ENCODE assay signal across 1 cellular context in the genomic region with DNA sequence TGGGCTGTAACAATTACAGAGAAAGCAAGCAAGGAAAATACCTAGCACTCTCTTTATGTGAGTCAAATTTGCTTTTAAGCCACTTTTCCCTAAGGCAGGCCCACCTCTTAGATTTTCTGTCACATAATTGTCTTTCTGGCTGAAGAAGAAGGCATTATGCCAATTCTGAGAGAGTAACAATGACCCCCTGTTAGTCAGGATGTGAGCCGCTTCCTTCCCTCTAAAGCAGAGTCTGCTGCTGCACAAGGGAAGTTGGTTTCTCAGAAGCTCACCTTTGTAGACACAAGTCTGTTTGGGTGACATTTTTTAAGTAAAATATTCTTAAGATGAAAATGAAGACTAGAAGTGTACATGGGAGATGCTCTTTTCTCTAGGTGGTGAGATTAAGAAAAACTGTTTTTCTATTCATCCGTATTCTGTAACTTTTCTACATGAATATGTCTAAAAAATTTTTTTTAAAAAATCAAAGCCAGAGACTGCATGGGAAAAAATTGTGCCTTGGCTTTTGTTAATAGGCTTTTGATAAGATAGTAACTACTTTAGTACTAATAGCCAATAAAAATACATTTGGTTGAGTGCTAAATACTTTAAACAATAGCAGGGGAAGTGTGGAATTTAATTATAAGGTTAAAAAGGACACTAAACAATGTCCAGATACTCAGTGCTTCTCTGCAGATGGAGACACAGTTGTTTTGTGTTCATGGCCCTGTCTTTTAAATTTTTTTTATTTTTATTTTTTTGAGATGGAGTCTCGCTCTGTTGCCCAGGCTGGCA.
TF ChIP-seq lines count a peak whose summit lies in the region.

No MANE protein-coding gene starts in this region.

TF ChIP-seq in SK-N-SH, 30 proteins besides CTCF, POLR2A, EP300 and RAD21:
- TF ChIP-seq, protein P1, sequence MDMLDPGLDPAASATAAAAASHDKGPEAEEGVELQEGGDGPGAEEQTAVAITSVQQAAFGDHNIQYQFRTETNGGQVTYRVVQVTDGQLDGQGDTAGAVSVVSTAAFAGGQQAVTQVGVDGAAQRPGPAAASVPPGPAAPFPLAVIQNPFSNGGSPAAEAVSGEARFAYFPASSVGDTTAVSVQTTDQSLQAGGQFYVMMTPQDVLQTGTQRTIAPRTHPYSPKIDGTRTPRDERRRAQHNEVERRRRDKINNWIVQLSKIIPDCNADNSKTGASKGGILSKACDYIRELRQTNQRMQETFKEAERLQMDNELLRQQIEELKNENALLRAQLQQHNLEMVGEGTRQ (IDR thresholded peaks at IDR 0.05; ENCODE audit: borderline replicate concordance, low read depth, low read length), result no peak
- peak; percentile 20; the same call in 1 of the 2 replicates for TF ChIP-seq NFIC (IDR thresholded peaks at IDR 0.05; ENCODE audit: borderline replicate concordance)
- no peak for TF ChIP-seq GABPA (IDR thresholded peaks at IDR 0.05; ENCODE audit: low read depth)
- no peak for TF ChIP-seq EZH2phosphoT487 (IDR thresholded peaks at IDR 0.05; ENCODE audit: borderline replicate concordance, low read depth)
- TF ChIP-seq RCOR1 (IDR thresholded peaks at IDR 0.05; ENCODE audit: low read length), result 0 out of 2 replicates have a peak, but pooled peaks have one; percentile 18
- TF ChIP-seq CHD2 (IDR thresholded peaks at IDR 0.05; ENCODE audit: low read length, partially characterized antibody), result peak; percentile 20
- TF ChIP-seq, protein P2, sequence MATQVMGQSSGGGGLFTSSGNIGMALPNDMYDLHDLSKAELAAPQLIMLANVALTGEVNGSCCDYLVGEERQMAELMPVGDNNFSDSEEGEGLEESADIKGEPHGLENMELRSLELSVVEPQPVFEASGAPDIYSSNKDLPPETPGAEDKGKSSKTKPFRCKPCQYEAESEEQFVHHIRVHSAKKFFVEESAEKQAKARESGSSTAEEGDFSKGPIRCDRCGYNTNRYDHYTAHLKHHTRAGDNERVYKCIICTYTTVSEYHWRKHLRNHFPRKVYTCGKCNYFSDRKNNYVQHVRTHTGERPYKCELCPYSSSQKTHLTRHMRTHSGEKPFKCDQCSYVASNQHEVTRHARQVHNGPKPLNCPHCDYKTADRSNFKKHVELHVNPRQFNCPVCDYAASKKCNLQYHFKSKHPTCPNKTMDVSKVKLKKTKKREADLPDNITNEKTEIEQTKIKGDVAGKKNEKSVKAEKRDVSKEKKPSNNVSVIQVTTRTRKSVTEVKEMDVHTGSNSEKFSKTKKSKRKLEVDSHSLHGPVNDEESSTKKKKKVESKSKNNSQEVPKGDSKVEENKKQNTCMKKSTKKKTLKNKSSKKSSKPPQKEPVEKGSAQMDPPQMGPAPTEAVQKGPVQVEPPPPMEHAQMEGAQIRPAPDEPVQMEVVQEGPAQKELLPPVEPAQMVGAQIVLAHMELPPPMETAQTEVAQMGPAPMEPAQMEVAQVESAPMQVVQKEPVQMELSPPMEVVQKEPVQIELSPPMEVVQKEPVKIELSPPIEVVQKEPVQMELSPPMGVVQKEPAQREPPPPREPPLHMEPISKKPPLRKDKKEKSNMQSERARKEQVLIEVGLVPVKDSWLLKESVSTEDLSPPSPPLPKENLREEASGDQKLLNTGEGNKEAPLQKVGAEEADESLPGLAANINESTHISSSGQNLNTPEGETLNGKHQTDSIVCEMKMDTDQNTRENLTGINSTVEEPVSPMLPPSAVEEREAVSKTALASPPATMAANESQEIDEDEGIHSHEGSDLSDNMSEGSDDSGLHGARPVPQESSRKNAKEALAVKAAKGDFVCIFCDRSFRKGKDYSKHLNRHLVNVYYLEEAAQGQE (IDR thresholded peaks at IDR 0.05; ENCODE audit: low read depth, low read length), result no peak
- TF ChIP-seq NRF1 (IDR thresholded peaks at IDR 0.05; ENCODE audit: low read depth, low read length), result no peak
- TF ChIP-seq SIN3A (IDR thresholded peaks at IDR 0.05; ENCODE audit: borderline replicate concordance, low read depth, low read length), result no peak
- no peak for TF ChIP-seq RXRA (IDR thresholded peaks at IDR 0.05; ENCODE audit: borderline replicate concordance, low read depth)
- no peak for TF ChIP-seq MEF2A (IDR thresholded peaks at IDR 0.05; ENCODE audit: borderline replicate concordance, low read depth)
- TF ChIP-seq FOXJ3 (CRISPR knock-in tag; IDR thresholded peaks at IDR 0.05), result no peak
- no peak for TF ChIP-seq ELF1 (IDR thresholded peaks at IDR 0.05)
- no peak for TF ChIP-seq JUND (IDR thresholded peaks at IDR 0.05)
